In genomic region chr10:15660990-15661389, GRCh38 we compare ENCODE assay signal across 21 cellular contexts. TPM values are rescaled to one million over a fixed set of nuclear protein-coding genes. Genes with fewer than 3 reads are reported as not detected.
DNase-seq lines count a peak whose midpoint lies in the region; ATAC-seq and TF ChIP-seq lines count a peak whose summit lies in the region.
"Had no signal": no experiment of that assay in that cellular context is flagged by ENCODE, and none has a peak within 500 bp of the region (broad histone marks: within the 10 kb centered on the region; RNA-seq: fewer than 3 reads in every experiment).

No MANE protein-coding gene starts in this region.

- H2BK120ac ChIP-seq in mesenchymal stem cell (ENCODE audit: low read depth, low read length) = no peak overlapping the region

- H4K20me1 ChIP-seq in GM23248 (ENCODE audit: insufficient read depth) = no peaks in the 10 kb centered on the region

- in situ Hi-C loops in GM23248 (cut with MboI) = no loop called here

- H3K36me3 ChIP-seq in GM23248 (ENCODE audit: low read depth) (no peaks in the 10 kb centered on the region), mesenchymal stem cell (ENCODE audit: control insufficient read depth in 1 of 2, insufficient read depth in 2 of 2, low read depth in 1 of 2, low read length in 2 of 2) (no peaks in the 10 kb centered on the region)
- H3K36me3 ChIP-seq: BE2C, SJCRH30 had no signal

- no peak overlapping the region for H2BK5ac ChIP-seq in mesenchymal stem cell (ENCODE audit: low read depth, low read length, poor library complexity, severe bottlenecking)

- H3K79me2 ChIP-seq in GM23248 (ENCODE audit: insufficient read depth) = no peaks in the 10 kb centered on the region

- H2AFZ ChIP-seq in GM23248 = peak overlapping the region; percentile 19; the same call in 1 of the 2 replicates
- H2AFZ ChIP-seq in mesenchymal stem cell (ENCODE audit: low read depth, low read length) = no peak overlapping the region

- H3K4me1 ChIP-seq in GM23248 (ENCODE audit: insufficient read depth) (peaks cover 10% of the 10 kb centered on the region), mesenchymal stem cell (ENCODE audit: control insufficient read depth, insufficient read depth, low read depth, low read length) (no peaks in the 10 kb centered on the region)
- H3K4me1 ChIP-seq: BE2C, Caco-2, SJCRH30 had no signal

- 62 to 66% methylated on average over 5 of the region's 5 CpGs for WGBS in GM23248 (ENCODE audit: low coverage in 1 of 2, low lambda C conversion rate in 2 of 2, missing lambda C conversion rate in 2 of 2), 2 experiments
- 76% methylated on average over 5 of the region's 5 CpGs for WGBS in mesenchymal stem cell

- no peak overlapping the region for H3K27ac ChIP-seq in GM23248
- no peak overlapping the region for H3K27ac ChIP-seq in mesenchymal stem cell (ENCODE audit: low read length, poor library complexity, severe bottlenecking)
- no peak overlapping the region for H3K27ac ChIP-seq in substantia nigra (ENCODE audit: low read depth, low read length, poor library complexity, severe bottlenecking)
- H3K27ac ChIP-seq: KMS-11, SJCRH30 had no signal

- no peak overlapping the region for H3K23ac ChIP-seq in mesenchymal stem cell (ENCODE audit: low read length in 2 of 2)

- H3K27me3 ChIP-seq in GM23248 (replicated peaks; ENCODE audit: insufficient read depth) = no peaks in the 10 kb centered on the region
- no peaks in the 10 kb centered on the region for H3K27me3 ChIP-seq in mesenchymal stem cell (ENCODE audit: control insufficient read depth in 1 of 2, insufficient read depth in 1 of 2, low read length in 2 of 2)
- H3K27me3 ChIP-seq: BE2C, SJCRH30 had no signal

- H2BK15ac ChIP-seq in mesenchymal stem cell (ENCODE audit: low read depth, poor library complexity, severe bottlenecking) = no peak overlapping the region

- no peak for ATAC-seq in GM19467 (IDR thresholded peaks at IDR 0.05; ENCODE audit: unreplicated experiment)

- H3K9ac ChIP-seq in GM23248 (no peak overlapping the region), mesenchymal stem cell (ENCODE audit: low read length) (no peak overlapping the region)
- H3K9ac ChIP-seq: KMS-11 had no signal

- H4K8ac ChIP-seq in mesenchymal stem cell (ENCODE audit: low read length) = peak overlapping the region; percentile 23

- no peak overlapping the region for H2AK5ac ChIP-seq in mesenchymal stem cell (ENCODE audit: low read length, severe bottlenecking)

- no peaks in the 10 kb centered on the region for H3K79me1 ChIP-seq in mesenchymal stem cell (replicated peaks; ENCODE audit: low read length, poor library complexity, severe bottlenecking)

- no peak overlapping the region for H3K18ac ChIP-seq in mesenchymal stem cell (ENCODE audit: low read depth in 1 of 2, low read length in 2 of 2)

- no peak overlapping the region for H3K4ac ChIP-seq in mesenchymal stem cell (ENCODE audit: low read depth in 1 of 2, low read length in 2 of 2)

- H3K4me2 ChIP-seq in GM23248 (ENCODE audit: unreplicated experiment) (no peak overlapping the region), mesenchymal stem cell (ENCODE audit: low read length, poor library complexity, severe bottlenecking) (no peak overlapping the region)
- H3K4me2 ChIP-seq: KMS-11 had no signal

- H4K91ac ChIP-seq in mesenchymal stem cell (ENCODE audit: low read length) = peak overlapping the region; percentile 7

- H3K14ac ChIP-seq in mesenchymal stem cell (ENCODE audit: low read length in 2 of 2) = no peak overlapping the region

- H3F3A ChIP-seq in GM23248 (ENCODE audit: insufficient read depth) = 0 out of 2 replicates have a peak, but pooled peaks cover 4% of the 10 kb centered on the region

- H3K9me3 ChIP-seq in GM23248 (ENCODE audit: low read depth) (no peaks in the 10 kb centered on the region), mesenchymal stem cell (ENCODE audit: control insufficient read depth, low read length) (no peaks in the 10 kb centered on the region)
- H3K9me3 ChIP-seq: BE2C, Caco-2, SJCRH30 had no signal

- no peak overlapping the region for H2BK12ac ChIP-seq in mesenchymal stem cell (ENCODE audit: low read length in 2 of 2)

- TF ChIP-seq CTCF in choroid plexus epithelial cell (conservative IDR thresholded peaks at IDR 0.05; ENCODE audit: low read depth, low read length) = peak; percentile 24

- H3K9me2 ChIP-seq in GM23248 (ENCODE audit: insufficient read depth) = no peaks in the 10 kb centered on the region

- peak; percentile 27 for DNase-seq in NCI-H146 (lab: John Stamatoyannopoulos, UW)
- DNase-seq in NCI-H146 treated with DMSO at 0.1 percent for 48 hours (lab: John Stamatoyannopoulos, UW; ENCODE audit: unreplicated experiment) = no peak
- DNase-seq in GM23248 = peak; percentile 9
- no peak for DNase-seq in choroid plexus epithelial cell (ENCODE audit: low read depth)
- DNase-seq in mesenchymal stem cell = no peak
- no peak for DNase-seq in stimulated activated CD4-positive, alpha-beta T cell treated with anti-CD3 and anti-CD28 coated beads, Interleukin-4, amount 100 ng/mL, for 1 hour
- no peak for DNase-seq in substantia nigra (lab: John Stamatoyannopoulos, UW)
- DNase-seq: 8988T; BE2C; Caco-2; CD4-positive, alpha-beta T cell; DMS153; GF-D8; NCI-H1417 treated with DMSO at 0.1 percent for 48 hours; NCI-H2029; NCI-H2171 treated with DMSO at 0.1 percent for 48 hours had no signal

- H3K4me3 ChIP-seq in GM23248 = no peak overlapping the region
- no peak overlapping the region for H3K4me3 ChIP-seq in choroid plexus epithelial cell (ENCODE audit: low read depth, low read length)
- no peak overlapping the region for H3K4me3 ChIP-seq in mesenchymal stem cell (ENCODE audit: insufficient read depth in 1 of 2, low read depth in 1 of 2, low read length in 2 of 2)
- H3K4me3 ChIP-seq: SJCRH30 had no signal

RNA-seq across cellular contexts. Expression of gene ITGA8, which starts 58.7 kb away (rescaled TPM):
- total RNA-seq in GM23248 (2014; rRNA removed; shearing (Covaris generic)) = 0.32 TPM in 1 of 2 replicates, not detected in the other
- 0.23 TPM in 1 of 2 replicates, not detected in the other for polyA plus RNA-seq in GM23248 (2016; fragmentation: Nextera tagmentation; extraction: Ambion mirVana)
- 104 TPM for polyA plus RNA-seq in mesenchymal stem cell (2013, experiment 1 of 2)
- polyA plus RNA-seq in mesenchymal stem cell (2013, experiment 2 of 2) = 106 TPM
- total RNA-seq: Caco-2; CD4-positive, alpha-beta T cell; NCI-H460; SJCRH30; T-helper 1 cell treated with Interleukin-12 subunit alpha and Interleukin-12 subunit beta and Interleukin-4 antibody, amounts not matched to agents 30 ng/mL and 1 ng/mL, for 36 hours had no signal

Comparison
In these comparisons a context has a peak if more than half of its experiments do, and no peak if none do; other contexts are left out.
1. DNase-seq: peak in NCI-H146 (single experiment) and GM23248 (single experiment); none in NCI-H146 treated with DMSO at 0.1 percent for 48 hours (single experiment), choroid plexus epithelial cell (single experiment), mesenchymal stem cell (single experiment), stimulated activated CD4-positive, alpha-beta T cell treated with anti-CD3 and anti-CD28 coated beads, Interleukin-4, amount 100 ng/mL, for 1 hour (single experiment) and substantia nigra (0 of 49).